In the genomic region with DNA sequence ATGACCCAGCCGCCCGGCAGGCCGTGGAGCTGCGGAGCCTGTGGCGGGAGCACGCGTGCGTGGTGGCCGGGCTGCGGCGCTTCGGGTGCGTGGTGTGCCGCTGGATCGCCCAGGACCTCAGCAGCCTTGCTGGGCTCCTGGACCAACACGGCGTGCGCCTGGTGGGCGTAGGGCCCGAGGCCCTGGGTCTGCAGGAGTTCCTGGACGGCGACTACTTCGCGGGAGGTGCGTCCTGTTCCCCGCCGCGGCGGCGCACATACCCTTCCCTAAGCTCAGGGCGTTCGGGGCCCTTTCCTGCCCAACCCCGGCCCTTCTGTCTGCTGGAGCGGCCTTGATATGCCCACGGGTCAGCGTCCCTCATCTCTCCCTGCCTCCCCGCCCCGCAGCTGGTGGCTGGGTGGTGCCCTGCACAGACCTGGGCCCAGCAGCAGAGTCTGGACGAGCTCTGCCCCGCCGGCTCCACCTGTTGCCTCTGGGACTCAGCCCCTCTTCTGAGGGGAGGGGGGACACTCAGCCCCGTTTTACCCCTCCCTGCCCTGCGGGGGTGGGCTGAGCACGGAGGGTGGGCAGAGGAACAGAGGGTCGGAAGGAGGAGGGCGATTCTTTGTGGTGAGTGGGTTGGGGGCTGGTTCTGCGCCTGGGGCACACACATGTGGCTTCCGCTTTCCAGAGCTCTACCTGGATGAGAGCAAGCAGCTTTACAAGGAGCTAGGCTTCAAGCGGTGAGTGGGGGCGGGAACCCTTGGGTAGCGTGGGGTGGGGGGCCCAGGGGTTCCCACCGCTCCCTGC, we compare ENCODE assay signal across 8 cellular contexts. TPM values are rescaled to one million over a fixed set of nuclear protein-coding genes. Genes with fewer than 3 reads are reported as not detected.
DNase-seq lines count a peak whose midpoint lies in the region; ATAC-seq, FAIRE-seq and TF ChIP-seq lines count a peak whose summit lies in the region.

No MANE protein-coding gene starts in this region.

- H3K27me3 ChIP-seq in astrocyte (ENCODE audit: insufficient read depth, low read length) (no peaks in the 10 kb centered on the region), suprapubic skin (no peaks in the 10 kb centered on the region)

- TF ChIP-seq CTCF in astrocyte (IDR thresholded peaks at IDR 0.05; ENCODE audit: insufficient read depth, low read depth, low read length) (no peak), kidney (IDR thresholded peaks at IDR 0.05; ENCODE audit: borderline replicate concordance, extremely low read depth, insufficient read depth) (no peak), suprapubic skin (IDR thresholded peaks at IDR 0.05) (no peak)

- peak overlapping the region; percentile 100 for H3K4me2 ChIP-seq in astrocyte (ENCODE audit: low read length)

- no peak for ATAC-seq in GM21515 (IDR thresholded peaks at IDR 0.05; ENCODE audit: unreplicated experiment)
- ATAC-seq in HG03460 (IDR thresholded peaks at IDR 0.05; ENCODE audit: unreplicated experiment): no peak

- intact Hi-C loops in kidney (cut with DNase I): no loop called here

- DNase-seq in NCI-H146 (lab: John Stamatoyannopoulos, UW) (peak; percentile 53), NCI-H146 treated with DMSO at 0.1 percent for 48 hours (lab: John Stamatoyannopoulos, UW; ENCODE audit: unreplicated experiment) (no peak), astrocyte (ENCODE audit: low read depth) (peak; percentile 12), kidney (no peak), suprapubic skin (ENCODE audit: low spot score in 2 of 2) (no peak)

- no peak for TF ChIP-seq POLR2A in suprapubic skin (IDR thresholded peaks at IDR 0.05)

- no peaks in the 10 kb centered on the region for H3K36me3 Mint-ChIP-seq in astrocyte (ENCODE audit: low read depth, unreplicated experiment)

- H3K9me3 ChIP-seq in KOPT-K1 (ENCODE audit: insufficient read depth, low read length, poor library complexity, severe bottlenecking): no peaks in the 10 kb centered on the region
- no peaks in the 10 kb centered on the region for H3K9me3 ChIP-seq in astrocyte (ENCODE audit: insufficient read depth, low read depth, low read length)
- no peaks in the 10 kb centered on the region for H3K9me3 ChIP-seq in kidney (ENCODE audit: control insufficient read depth in 1 of 2, low read length in 2 of 2)
- H3K9me3 ChIP-seq in suprapubic skin: no peaks in the 10 kb centered on the region

- peak overlapping the region; percentile 93 for H3K27ac ChIP-seq in KOPT-K1 (ENCODE audit: low read depth, low read length, poor library complexity, severe bottlenecking)
- H3K27ac ChIP-seq in astrocyte (ENCODE audit: low read depth, low read length): no peak overlapping the region
- no peak overlapping the region for H3K27ac ChIP-seq in kidney (ENCODE audit: low read depth in 2 of 2, low read length in 2 of 2)
- peak overlapping the region; percentile 96 for H3K27ac ChIP-seq in suprapubic skin

- H3K36me3 ChIP-seq in KOPT-K1 (ENCODE audit: insufficient read depth, low read length): peaks cover 4% of the 10 kb centered on the region; the same call in 1 of the 2 replicates
- H3K36me3 ChIP-seq in astrocyte (ENCODE audit: insufficient read depth, low read length): no peaks in the 10 kb centered on the region
- no peaks in the 10 kb centered on the region for H3K36me3 ChIP-seq in kidney (ENCODE audit: control insufficient read depth in 1 of 2, insufficient read depth in 2 of 2, low read length in 2 of 2)
- H3K36me3 ChIP-seq in suprapubic skin: no peaks in the 10 kb centered on the region

- peaks cover 10% of the 10 kb centered on the region for H3K4me1 Mint-ChIP-seq in astrocyte (ENCODE audit: low read depth, unreplicated experiment)

- H3K9me3 Mint-ChIP-seq in astrocyte (ENCODE audit: unreplicated experiment): no peaks in the 10 kb centered on the region

- H3K4me1 ChIP-seq in astrocyte (ENCODE audit: insufficient read depth, low read length): peaks cover 15% of the 10 kb centered on the region
- peaks cover 12 to 18% of the 10 kb centered on the region in 2 donors for H3K4me1 ChIP-seq in kidney (ENCODE audit: control insufficient read depth in 1 of 2, insufficient read depth in 1 of 2, low read depth in 1 of 2, low read length in 2 of 2)
- peaks cover 34% of the 10 kb centered on the region for H3K4me1 ChIP-seq in suprapubic skin

- no peaks in the 10 kb centered on the region for H3K27me3 Mint-ChIP-seq in astrocyte (ENCODE audit: low read depth, unreplicated experiment)

- TF ChIP-seq EP300 in suprapubic skin (IDR thresholded peaks at IDR 0.05): no peak

- 0% methylated on average over 3 of the region's 52 CpGs for WGBS in suprapubic skin

- H4K20me1 ChIP-seq in astrocyte (ENCODE audit: insufficient read depth, low read length): no peaks in the 10 kb centered on the region

- H3K4me3 Mint-ChIP-seq in astrocyte (ENCODE audit: unreplicated experiment): peak overlapping the region; percentile 80

- H2AFZ ChIP-seq in astrocyte (ENCODE audit: low read depth, low read length): peak overlapping the region; percentile 91

- H3K9ac ChIP-seq in astrocyte (ENCODE audit: low read length): peak overlapping the region; percentile 77
- H3K9ac ChIP-seq in kidney (ENCODE audit: low read length in 2 of 2): peak overlapping the region; percentile 14 to 67

- FAIRE-seq in astrocyte (lab: Jason Lieb, UNC): no peak
- no peak for FAIRE-seq in kidney (lab: Jason Lieb, UNC)

- H3K4me3 ChIP-seq in astrocyte (ENCODE audit: insufficient read depth, low read depth, low read length) (peak overlapping the region; percentile 74), kidney (ENCODE audit: low read length in 2 of 2) (peak overlapping the region; percentile 51 to 67), suprapubic skin (peak overlapping the region; percentile 83)

- H3K27ac Mint-ChIP-seq in astrocyte (ENCODE audit: unreplicated experiment): no peak overlapping the region

- no peaks in the 10 kb centered on the region for H3K79me2 ChIP-seq in astrocyte (ENCODE audit: insufficient read depth, low read length)

RNA-seq across cellular contexts. Expression of gene PRXL2B, which starts 0.7 kb away (rescaled TPM):
- 19.2 and 20.6 TPM in 2 replicates for total RNA-seq in astrocyte
- total RNA-seq in kidney: 39.5 TPM
- 25.6 TPM for polyA plus RNA-seq in kidney (ENCODE audit: insufficient read depth, low read depth, low replicate concordance)
- total RNA-seq in suprapubic skin: 10 to 100 TPM in 2 of 4 donors, 1 to 10 TPM in 2; 9.7 to 16.3 (median 10.7) TPM

RNA-seq across cellular contexts. Expression of gene TNFRSF14, which starts 31.1 kb away (rescaled TPM):
- 0.36 TPM in 1 of 2 replicates, not detected in the other for total RNA-seq in astrocyte
- total RNA-seq in kidney: 95.0 TPM
- 99.1 TPM for polyA plus RNA-seq in kidney (ENCODE audit: insufficient read depth, low read depth, low replicate concordance)
- 100 to 1,000 TPM in 1 of 4 donors, 10 to 100 TPM in 3; 33.3 to 111 (median 60.9) TPM for total RNA-seq in suprapubic skin

RNA-seq across cellular contexts. Expression of gene MMEL1, which starts 45.6 kb away (rescaled TPM):
- total RNA-seq in astrocyte (not detected in 2 replicates), kidney (4.0 TPM), suprapubic skin (1 to 10 TPM in 2 of 4 donors, not detected in 2; 2.2 to 2.6 TPM)
- polyA plus RNA-seq in kidney (ENCODE audit: insufficient read depth, low read depth, low replicate concordance): 8.5 TPM

RNA-seq across cellular contexts. Expression of gene HES5, which starts 57.2 kb away (rescaled TPM):
- total RNA-seq in astrocyte (0.22 TPM in 1 of 2 replicates, not detected in the other), kidney (0.44 TPM), suprapubic skin (10 to 100 TPM in 1 of 4 donors, 1 to 10 TPM in 3; 2.6 to 12.0 (median 5.9) TPM)
- polyA plus RNA-seq in kidney (ENCODE audit: insufficient read depth, low read depth, low replicate concordance): not detected

Comparison
In these comparisons a context has a peak if more than half of its experiments do, and no peak if none do; other contexts are left out.
1. DNase-seq: peak in NCI-H146 (single experiment) and astrocyte (single experiment); none in NCI-H146 treated with DMSO at 0.1 percent for 48 hours (single experiment), kidney (single experiment) and suprapubic skin (0 of 2).
2. H3K27ac ChIP-seq: peak in KOPT-K1 (single experiment) and suprapubic skin (single experiment); none in astrocyte (single experiment) and kidney (0 of 2).
3. RNA of gene TNFRSF14, which starts 31.1 kb away (total RNA-seq): 95.0 TPM in kidney (single experiment) and 33.3 to 111 TPM in suprapubic skin; 0.36 TPM in astrocyte; every median in the first group is over 10 times any median in the second.
4. Peak in every context shown above with its lines, with median percentiles within 50 percentile points of each other: H3K4me3 ChIP-seq.